In genomic region chr19:35142531-35143230, GRCh38 we compare ENCODE assay signal across 8 cellular contexts. TPM values are rescaled to one million over a fixed set of nuclear protein-coding genes. Genes with fewer than 3 reads are reported as not detected.
DNase-seq lines count a peak whose midpoint lies in the region; ATAC-seq, FAIRE-seq and TF ChIP-seq lines count a peak whose summit lies in the region.

No MANE protein-coding gene starts in this region.

- H3K4me1 Mint-ChIP-seq in T-cell = peaks cover 38 to 41% (median 40%) of the 10 kb centered on the region in 3 donors

- no peak for FAIRE-seq in A549 (lab: Jason Lieb, UNC)

- H3K4me3 Mint-ChIP-seq in T-cell = peak overlapping the region; percentile 81 to 85 (median 83)

- DNase-seq in A549 (ENCODE audit: low read depth in 1 of 2, low spot score in 1 of 2) = peak; percentile 74 to 83
- DNase-seq in GM20000 (ENCODE audit: low spot score) = peak; percentile 83
- DNase-seq in T-cell = peak; percentile 38 to 81 (median 69)
- peak; percentile 64 for DNase-seq in adipocyte (ENCODE audit: low read depth)
- peak; percentile 65 for DNase-seq in iPS-NIHi7 (ENCODE audit: extremely low spot score)
- DNase-seq in stimulated activated CD4-positive, alpha-beta T cell treated with anti-CD3 and anti-CD28 coated beads, Interleukin-4, amount 100 ng/mL, for 48 hours (ENCODE audit: low read depth in 2 of 2) = peak; percentile 57 to 61
- DNase-seq in NCI-H1436 (lab: John Stamatoyannopoulos, UW) = no peak

- no peak overlapping the region for H3K27ac Mint-ChIP-seq in T-cell

- TF ChIP-seq EP300 in A549 (IDR thresholded peaks at IDR 0.05) = no peak

- H3K4me1 ChIP-seq in A549 (peaks cover 46% of the 10 kb centered on the region), adipocyte (ENCODE audit: control insufficient read depth, insufficient read depth, low read length) (peaks cover 36% of the 10 kb centered on the region)

- H3K27me3 Mint-ChIP-seq in T-cell = peaks cover 0 to 3% of the 10 kb centered on the region in 2 donors

- H3K4me3 ChIP-seq in A549 (peak overlapping the region; percentile 36), adipocyte (ENCODE audit: low read length) (no peak overlapping the region)

- H3K9me3 ChIP-seq in A549 = no peaks in the 10 kb centered on the region
- H3K9me3 ChIP-seq in adipocyte (ENCODE audit: control insufficient read depth, low read length) = no peaks in the 10 kb centered on the region

- no peaks in the 10 kb centered on the region for H3K36me3 ChIP-seq in adipocyte (ENCODE audit: control insufficient read depth, insufficient read depth, low read length, severe bottlenecking)

- peak; percentile 35 to 73 for TF ChIP-seq RAD21 in A549 (conservative IDR thresholded peaks at IDR 0.05 in 1 of 2, IDR thresholded peaks at IDR 0.05 in 1 of 2)

- H3K27me3 ChIP-seq in adipocyte (replicated peaks; ENCODE audit: control insufficient read depth, insufficient read depth, low read length) = peaks cover 4% of the 10 kb centered on the region

- no peak overlapping the region for H3K9ac ChIP-seq in adipocyte (ENCODE audit: low read length)

- H3K27ac ChIP-seq in A549 = peak overlapping the region; percentile 4 to 59; a peak in 3 of 6 replicates

- TF ChIP-seq CTCF in A549 (IDR thresholded peaks at IDR 0.05) (peak; percentile 88), GM20000 (IDR thresholded peaks at IDR 0.05; ENCODE audit: extremely low read depth, missing control alignments) (peak; percentile 58)

- no peaks in the 10 kb centered on the region for H3K9me3 Mint-ChIP-seq in T-cell

- POLR2A ChIA-PET in A549 (lab: Yijun Ruan, JAX) (no interaction called here), T-cell (lab: Charles Lee) (interaction anchor here in 1 of 2 donors (0.6 kb wide), 2 partner anchors 25 to 132 kb away, joined by 4 to 7 read pairs; no protein-coding TSS in a partner anchor)

- TF ChIP-seq POLR2A in A549 (IDR thresholded peaks at IDR 0.05; ENCODE audit: low read length) = no peak

- H3K4me2 ChIP-seq in A549 = peak overlapping the region; percentile 83

- ATAC-seq in A549 = peak; percentile 7 to 52; a peak in 4 of 6 replicates
- peak; percentile 35 to 45 (median 42) for ATAC-seq in T-cell (replicated peaks in 1 of 4)
- no peak for ATAC-seq in HG03521 (IDR thresholded peaks at IDR 0.05; ENCODE audit: unreplicated experiment)

- CTCF ChIA-PET in A549 (lab: Yijun Ruan, JAX) (interaction anchor here (0.6 to 11.0 kb wide), 51 partner anchors 11 to 550 kb away, joined by 3 to 163 read pairs (median 4); partner anchors contain the start of genes FXYD3, FXYD5, USF2 and ZNF30), T-cell (lab: Charles Lee) (interaction anchor here (0.6 to 2.1 kb wide), 10 partner anchors 11 to 138 kb away, joined by 3 to 12 read pairs (median 4); partner anchors contain the start of gene FXYD5 (in 1 of the 2))

- 7% methylated on average over 23 of the region's 50 CpGs for WGBS in A549 (ENCODE audit: missing lambda C conversion rate)

- H3K36me3 Mint-ChIP-seq in T-cell = no peaks in the 10 kb centered on the region

TF ChIP-seq in A549, 52 proteins besides CTCF, POLR2A, EP300 and RAD21:
- TF ChIP-seq CBX2 (IDR thresholded peaks at IDR 0.05; ENCODE audit: borderline replicate concordance, low read depth) (no peak), SMC3 (IDR thresholded peaks at IDR 0.05) (peak; percentile 60), MAFK (IDR thresholded peaks at IDR 0.05; ENCODE audit: partially characterized antibody) (no peak)

RNA-seq across cellular contexts. Expression of gene FXYD7, which starts 0.4 kb away (rescaled TPM):
- polyA plus RNA-seq in A549 (2011; rRNA removed) = not detected in 2 replicates
- 0.20 and 0.21 TPM in 2 replicates for polyA plus RNA-seq in A549 (2012; cell fraction: cytosol; rRNA removed)
- 0.09 and 0.12 TPM in 2 replicates for polyA plus RNA-seq in A549 (2012; cell fraction: nucleus; rRNA removed)
- polyA plus RNA-seq in A549 (2017; fragmentation: RNase III; extraction: RNeasy Plus Mini Kit Qiagen cat#74134 plus additional on column Dnase treatment) = 0.15 TPM in 1 of 3 replicates, not detected in the others
- not detected in 2 replicates for polyA minus RNA-seq in A549 (2011; rRNA and poly(A)+ RNA removed)
- 10 to 100 TPM in 4 of 5 donors, 1 to 10 TPM in 1; 8.8 to 24.0 (median 12.6) TPM for total RNA-seq in T-cell

RNA-seq across cellular contexts. Expression of gene FXYD1, which starts 4.1 kb away (rescaled TPM):
- polyA plus RNA-seq in A549 (2011; rRNA removed) = not detected in 2 replicates
- 0.06 and 0.13 TPM in 2 replicates for polyA plus RNA-seq in A549 (2012; cell fraction: cytosol; rRNA removed)
- 0.10 and 0.13 TPM in 2 replicates for polyA plus RNA-seq in A549 (2012; cell fraction: nucleus; rRNA removed)
- polyA plus RNA-seq in A549 (2017; fragmentation: RNase III; extraction: RNeasy Plus Mini Kit Qiagen cat#74134 plus additional on column Dnase treatment) = not detected in 3 replicates
- polyA minus RNA-seq in A549 (2011; rRNA and poly(A)+ RNA removed) = not detected in 2 replicates
- 1 to 10 TPM in 4 of 5 donors, under 1 TPM in 1; 0.70 to 7.7 (median 4.8) TPM for total RNA-seq in T-cell

RNA-seq across cellular contexts. Expression of gene LGI4, which starts 7.8 kb away (rescaled TPM):
- polyA plus RNA-seq in A549 (2011; rRNA removed) (0.06 and 0.13 TPM in 2 replicates), A549 (2017; fragmentation: RNase III; extraction: RNeasy Plus Mini Kit Qiagen cat#74134 plus additional on column Dnase treatment) (0.09 to 0.16 TPM (median 0.12 TPM) in 3 replicates)
- 0.06 and 0.09 TPM in 2 replicates for polyA plus RNA-seq in A549 (2012; cell fraction: cytosol; rRNA removed)
- 0.92 and 1.1 TPM in 2 replicates for polyA plus RNA-seq in A549 (2012; cell fraction: nucleus; rRNA removed)
- polyA minus RNA-seq in A549 (2011; rRNA and poly(A)+ RNA removed) = 0.21 and 0.29 TPM in 2 replicates
- total RNA-seq in T-cell = 1 to 10 TPM in 1 of 5 donors, under 1 TPM in 4; 0.15 to 1.1 (median 0.89) TPM

RNA-seq across cellular contexts. Expression of gene FXYD5, which starts 11.9 kb away (rescaled TPM):
- polyA plus RNA-seq in A549 (2011; rRNA removed) (70.8 and 77.3 TPM in 2 replicates), A549 (2017; fragmentation: RNase III; extraction: RNeasy Plus Mini Kit Qiagen cat#74134 plus additional on column Dnase treatment) (106 to 116 TPM (median 113 TPM) in 3 replicates)
- polyA plus RNA-seq in A549 (2012; cell fraction: cytosol; rRNA removed) = 191 and 198 TPM in 2 replicates
- 126 and 158 TPM in 2 replicates for polyA plus RNA-seq in A549 (2012; cell fraction: nucleus; rRNA removed)
- polyA minus RNA-seq in A549 (2011; rRNA and poly(A)+ RNA removed) = 154 and 174 TPM in 2 replicates
- 100 to 1,000 TPM; 440 to 616 (median 504) TPM for total RNA-seq in T-cell

RNA-seq across cellular contexts. Expression of gene FXYD3, which starts 27.1 kb away (rescaled TPM):
- 0.32 and 0.46 TPM in 2 replicates for polyA plus RNA-seq in A549 (2011; rRNA removed)
- polyA plus RNA-seq in A549 (2012; cell fraction: cytosol; rRNA removed) = 0.05 and 0.07 TPM in 2 replicates
- 0.17 TPM in 1 of 2 replicates, not detected in the other for polyA plus RNA-seq in A549 (2012; cell fraction: nucleus; rRNA removed)
- 0.16 TPM in 1 of 3 replicates, not detected in the others for polyA plus RNA-seq in A549 (2017; fragmentation: RNase III; extraction: RNeasy Plus Mini Kit Qiagen cat#74134 plus additional on column Dnase treatment)
- not detected in 2 replicates for polyA minus RNA-seq in A549 (2011; rRNA and poly(A)+ RNA removed)
- total RNA-seq in T-cell = 1 to 10 TPM in 1 of 5 donors, under 1 TPM in 1, not detected in 3; 0.79 to 1.1 TPM
